ENCODE assay signal across 8 cellular contexts in the genomic region with DNA sequence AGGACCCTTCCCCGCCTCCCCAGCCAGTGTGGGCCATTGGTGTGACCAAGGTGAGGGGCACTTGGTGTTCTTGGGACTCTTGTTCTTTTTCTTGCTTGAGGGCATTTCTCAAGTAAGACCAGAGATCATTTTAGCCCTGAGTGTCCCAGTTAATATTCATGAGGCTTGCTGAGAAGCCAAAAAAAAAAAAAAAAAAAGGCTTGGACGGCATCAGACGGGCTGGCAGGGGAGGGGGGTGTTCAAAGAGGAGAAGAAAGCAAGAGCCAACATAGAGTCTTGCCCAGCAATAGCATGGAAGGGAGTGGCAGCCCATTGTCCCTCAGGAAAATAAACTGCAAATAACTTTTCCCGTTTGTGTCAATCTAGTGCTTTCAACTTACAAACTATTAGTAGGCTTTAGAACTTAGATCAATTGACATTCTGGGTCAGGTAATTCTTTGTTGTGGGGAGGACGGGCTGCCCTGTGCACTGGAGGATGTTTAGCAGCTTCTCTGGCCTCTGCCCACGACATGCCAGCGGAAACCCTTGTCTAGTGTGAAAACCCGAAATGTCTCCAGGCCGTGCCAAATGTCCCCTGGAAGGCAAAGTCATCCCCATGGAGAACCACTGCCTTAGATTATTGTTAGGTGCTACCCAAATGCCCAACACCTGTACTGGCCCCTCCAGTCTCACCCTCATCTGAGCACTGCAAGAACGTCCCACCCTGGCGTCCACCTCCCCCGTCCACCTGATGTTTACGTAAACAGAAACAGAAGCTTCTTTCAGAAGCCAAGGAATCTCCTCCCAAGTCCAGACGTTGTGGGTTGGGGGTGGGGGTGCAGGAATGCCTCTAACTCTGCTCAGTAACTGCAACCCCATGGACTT.
DNase-seq lines count a peak whose midpoint lies in the region; ATAC-seq and TF ChIP-seq lines count a peak whose summit lies in the region.

No MANE protein-coding gene starts in this region.

- no peaks in the 10 kb centered on the region for H3K36me3 ChIP-seq in CD4-positive, CD25-positive, alpha-beta regulatory T cell (ENCODE audit: control insufficient read depth, insufficient read depth, low read length)

- TF ChIP-seq POLR2A in GM18505 (IDR thresholded peaks at IDR 0.05; ENCODE audit: borderline replicate concordance, extremely low read depth, insufficient read depth, insufficient read length): peak; percentile 37

- H3K27ac ChIP-seq in CD4-positive, CD25-positive, alpha-beta regulatory T cell (ENCODE audit: insufficient read depth, low read length, poor library complexity, severe bottlenecking): peak overlapping the region; percentile 100

- no peaks in the 10 kb centered on the region for H3K27me3 Mint-ChIP-seq in CD4-positive, CD25-positive, alpha-beta regulatory T cell
- no peaks in the 10 kb centered on the region for H3K27me3 Mint-ChIP-seq in activated naive CD4-positive, alpha-beta T cell treated with anti-CD3 and anti-CD28 coated beads, Interleukin-2, amount 50 U/mL, for 24 hours
- H3K27me3 Mint-ChIP-seq in natural killer cell treated with Interleukin-12 subunit alpha and Interleukin-12 subunit beta and Interleukin-15 and Interleukin-18, amount 100 ng/mL, for 72 hours: no peaks in the 10 kb centered on the region

- H3K4me3 Mint-ChIP-seq in CD4-positive, CD25-positive, alpha-beta regulatory T cell: peak overlapping the region; percentile 91 to 93 (median 93)
- H3K4me3 Mint-ChIP-seq in activated naive CD4-positive, alpha-beta T cell treated with anti-CD3 and anti-CD28 coated beads, Interleukin-2, amount 50 U/mL, for 24 hours: peak overlapping the region; percentile 89
- H3K4me3 Mint-ChIP-seq in natural killer cell treated with Interleukin-12 subunit alpha and Interleukin-12 subunit beta and Interleukin-15 and Interleukin-18, amount 100 ng/mL, for 72 hours: peak overlapping the region; percentile 81

- H3K4me1 ChIP-seq in CD4-positive, CD25-positive, alpha-beta regulatory T cell (ENCODE audit: control insufficient read depth, insufficient read depth, low read length, poor library complexity, severe bottlenecking): peaks cover 100% of the 10 kb centered on the region

- peaks cover 42 to 99% (median 84%) of the 10 kb centered on the region in 4 donors for H3K4me1 Mint-ChIP-seq in CD4-positive, CD25-positive, alpha-beta regulatory T cell
- H3K4me1 Mint-ChIP-seq in activated naive CD4-positive, alpha-beta T cell treated with anti-CD3 and anti-CD28 coated beads, Interleukin-2, amount 50 U/mL, for 24 hours: peaks cover 100% of the 10 kb centered on the region
- peaks cover 78 to 97% of the 10 kb centered on the region in 2 donors for H3K4me1 Mint-ChIP-seq in natural killer cell treated with Interleukin-12 subunit alpha and Interleukin-12 subunit beta and Interleukin-15 and Interleukin-18, amount 100 ng/mL, for 72 hours (ENCODE audit: low read depth in 2 of 2)

- DNase-seq in CD4-positive, CD25-positive, alpha-beta regulatory T cell: peak in 2 of 3 donors; percentile 29 to 59
- no peak for DNase-seq in natural killer cell treated with Interleukin-12 subunit alpha and Interleukin-12 subunit beta and Interleukin-15 and Interleukin-18, amount 100 ng/mL, for 72 hours (ENCODE audit: low spot score)
- DNase-seq in mucosa of gallbladder (ENCODE audit: low spot score) (no peak), COLO829 (ENCODE audit: low spot score) (no peak), GM20000 (ENCODE audit: low spot score) (no peak)

- peak overlapping the region; percentile 86 for H3K4me3 ChIP-seq in CD4-positive, CD25-positive, alpha-beta regulatory T cell (ENCODE audit: low read depth, low read length)

- H3K9me3 Mint-ChIP-seq in CD4-positive, CD25-positive, alpha-beta regulatory T cell: no peaks in the 10 kb centered on the region
- no peaks in the 10 kb centered on the region for H3K9me3 Mint-ChIP-seq in activated naive CD4-positive, alpha-beta T cell treated with anti-CD3 and anti-CD28 coated beads, Interleukin-2, amount 50 U/mL, for 24 hours
- no peaks in the 10 kb centered on the region for H3K9me3 Mint-ChIP-seq in natural killer cell treated with Interleukin-12 subunit alpha and Interleukin-12 subunit beta and Interleukin-15 and Interleukin-18, amount 100 ng/mL, for 72 hours

- H3K27me3 ChIP-seq in CD4-positive, CD25-positive, alpha-beta regulatory T cell (ENCODE audit: control insufficient read depth, insufficient read depth, low read length): no peaks in the 10 kb centered on the region

- no peak for ATAC-seq in CD4-positive, CD25-positive, alpha-beta regulatory T cell (ENCODE audit: low read depth in 2 of 2)
- ATAC-seq in GM18505 (IDR thresholded peaks at IDR 0.05; ENCODE audit: unreplicated experiment): no peak
- ATAC-seq in natural killer cell treated with Interleukin-12 subunit alpha and Interleukin-12 subunit beta and Interleukin-15 and Interleukin-18, amount 100 ng/mL, for 72 hours: no peak
- no peak for ATAC-seq in GM21737 (IDR thresholded peaks at IDR 0.05; ENCODE audit: unreplicated experiment)

- H3K36me3 Mint-ChIP-seq in CD4-positive, CD25-positive, alpha-beta regulatory T cell: peaks cover 10% of the 10 kb centered on the region
- peaks cover 17% of the 10 kb centered on the region for H3K36me3 Mint-ChIP-seq in activated naive CD4-positive, alpha-beta T cell treated with anti-CD3 and anti-CD28 coated beads, Interleukin-2, amount 50 U/mL, for 24 hours
- no peaks in the 10 kb centered on the region for H3K36me3 Mint-ChIP-seq in natural killer cell treated with Interleukin-12 subunit alpha and Interleukin-12 subunit beta and Interleukin-15 and Interleukin-18, amount 100 ng/mL, for 72 hours

- no peak for TF ChIP-seq CTCF in GM20000 (IDR thresholded peaks at IDR 0.05; ENCODE audit: extremely low read depth, missing control alignments)

- H3K27ac Mint-ChIP-seq in CD4-positive, CD25-positive, alpha-beta regulatory T cell: peak overlapping the region; percentile 97 to 99 (median 97)
- H3K27ac Mint-ChIP-seq in activated naive CD4-positive, alpha-beta T cell treated with anti-CD3 and anti-CD28 coated beads, Interleukin-2, amount 50 U/mL, for 24 hours: peak overlapping the region; percentile 100
- peak overlapping the region; percentile 95 to 99 for H3K27ac Mint-ChIP-seq in natural killer cell treated with Interleukin-12 subunit alpha and Interleukin-12 subunit beta and Interleukin-15 and Interleukin-18, amount 100 ng/mL, for 72 hours

- H3K9me3 ChIP-seq in CD4-positive, CD25-positive, alpha-beta regulatory T cell (ENCODE audit: control insufficient read depth in 2 of 2, low read length in 2 of 2): no peaks in the 10 kb centered on the region

Comparison
In these comparisons a context has a peak if more than half of its experiments do, and no peak if none do; other contexts are left out.
1. DNase-seq: peak in CD4-positive, CD25-positive, alpha-beta regulatory T cell (2 of 3); none in natural killer cell treated with Interleukin-12 subunit alpha and Interleukin-12 subunit beta and Interleukin-15 and Interleukin-18, amount 100 ng/mL, for 72 hours (single experiment), mucosa of gallbladder (single experiment), COLO829 (single experiment) and GM20000 (single experiment).
2. Peak in every context shown above with its lines, with median percentiles within 50 percentile points of each other: H3K27ac Mint-ChIP-seq and H3K4me3 Mint-ChIP-seq.